9 cellular contexts compared by ENCODE assay signal in the genomic region with DNA sequence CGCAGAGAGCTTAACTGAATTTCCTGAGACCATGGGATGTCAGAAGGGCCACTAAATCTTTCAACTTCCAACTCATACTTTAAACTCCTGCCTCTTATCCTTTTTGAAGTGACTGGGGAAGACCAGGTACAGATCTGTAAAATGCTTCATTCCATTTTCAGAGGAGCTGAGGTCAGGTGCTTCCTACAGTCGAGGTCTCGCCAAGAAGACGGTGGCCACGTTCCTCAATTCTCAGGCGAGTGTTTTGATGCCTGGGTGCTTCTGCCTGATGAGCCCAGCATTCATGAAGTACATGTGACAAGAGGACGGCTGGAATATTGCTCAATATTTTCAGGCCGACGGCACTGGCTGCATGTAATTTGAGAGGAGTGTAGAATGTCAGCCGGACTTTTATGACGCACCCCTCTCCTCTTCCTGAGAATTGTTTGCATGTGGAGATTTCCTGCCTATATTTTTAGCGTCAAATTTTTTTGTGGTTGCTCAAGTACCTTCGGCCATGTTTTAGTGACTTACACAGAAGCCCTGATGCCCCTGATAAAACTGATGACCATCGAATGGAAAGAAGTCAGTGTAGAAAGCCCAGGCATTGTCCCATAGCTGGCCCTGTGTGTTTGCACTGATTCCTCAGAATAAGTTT. TPM values are rescaled to one million over a fixed set of nuclear protein-coding genes. Genes with fewer than 3 reads are reported as not detected.
DNase-seq lines count a peak whose midpoint lies in the region; ATAC-seq lines count a peak whose summit lies in the region.
"Had no signal": no experiment of that assay in that cellular context is flagged by ENCODE, and none has a peak within 500 bp of the region (broad histone marks: within the 10 kb centered on the region; RNA-seq: fewer than 3 reads in every experiment).

No MANE protein-coding gene starts in this region.

- no peaks in the 10 kb centered on the region for H3K27me3 Mint-ChIP-seq in activated T-helper 17 cell treated with anti-CD3 and anti-CD28 coated beads, Interleukin-2, amount 50 U/mL, for 72 hours

- intact Hi-C loops in left ventricle myocardium superior (cut with micrococcal nuclease), result no loop called here

- H3K9me3 Mint-ChIP-seq in activated T-helper 17 cell treated with anti-CD3 and anti-CD28 coated beads, Interleukin-2, amount 50 U/mL, for 72 hours, result no peaks in the 10 kb centered on the region

- DNase-seq in DMS153 (lab: John Stamatoyannopoulos, UW) (peak; percentile 64), M059J (ENCODE audit: low read depth) (peak; percentile 98), left ventricle myocardium superior (peak; percentile 60), substantia nigra (lab: John Stamatoyannopoulos, UW) (peak in 17 of 49 donors; percentile 12 to 58 (median 24)), NCI-H82 treated with DMSO at 0.1 percent for 48 hours (lab: John Stamatoyannopoulos, UW; ENCODE audit: unreplicated experiment) (no peak)
- DNase-seq in effector CD8-positive, alpha-beta T cell (lab: John Stamatoyannopoulos, UW), result no peak

- H3K36me3 Mint-ChIP-seq in activated T-helper 17 cell treated with anti-CD3 and anti-CD28 coated beads, Interleukin-2, amount 50 U/mL, for 72 hours (ENCODE audit: low read depth), result peaks cover 6% of the 10 kb centered on the region

- peak overlapping the region; percentile 90 for H3K27ac Mint-ChIP-seq in activated T-helper 17 cell treated with anti-CD3 and anti-CD28 coated beads, Interleukin-2, amount 50 U/mL, for 72 hours

- peak overlapping the region; percentile 66 for H3K4me3 Mint-ChIP-seq in activated T-helper 17 cell treated with anti-CD3 and anti-CD28 coated beads, Interleukin-2, amount 50 U/mL, for 72 hours

- no peak for ATAC-seq in activated T-helper 17 cell treated with anti-CD3 and anti-CD28 coated beads, Interleukin-2, amount 50 U/mL, for 72 hours (replicated peaks)
- peak; percentile 9 for ATAC-seq in left ventricle myocardium superior
- ATAC-seq in HG03439 (IDR thresholded peaks at IDR 0.05; ENCODE audit: unreplicated experiment), result no peak
- ATAC-seq: mucosa of descending colon had no signal

- peak overlapping the region; percentile 40 for H3K27ac ChIP-seq in substantia nigra (ENCODE audit: low read depth, low read length, poor library complexity, severe bottlenecking)

- peaks cover 48% of the 10 kb centered on the region for H3K4me1 Mint-ChIP-seq in activated T-helper 17 cell treated with anti-CD3 and anti-CD28 coated beads, Interleukin-2, amount 50 U/mL, for 72 hours

RNA-seq across cellular contexts. Expression of a gene that starts 38.8 kb away (rescaled TPM):
- total RNA-seq in M059J (2014; rRNA removed; shearing (Covaris generic)), result 34.6 and 38.7 TPM in 2 replicates
- 10 to 100 TPM; 45.1 to 62.3 TPM for total RNA-seq in activated T-helper 17 cell treated with anti-CD3 and anti-CD28 coated beads, Interleukin-2, amount 50 U/mL, for 72 hours
- total RNA-seq in left ventricle myocardium superior, result 106 TPM

Comparison
In these comparisons a context has a peak if more than half of its experiments do, and no peak if none do; other contexts are left out.
1. DNase-seq: peak in DMS153 (single experiment), M059J (single experiment) and left ventricle myocardium superior (single experiment); none in effector CD8-positive, alpha-beta T cell (single experiment) and NCI-H82 treated with DMSO at 0.1 percent for 48 hours (single experiment).